9 cellular contexts compared by ENCODE assay signal in the genomic region with DNA sequence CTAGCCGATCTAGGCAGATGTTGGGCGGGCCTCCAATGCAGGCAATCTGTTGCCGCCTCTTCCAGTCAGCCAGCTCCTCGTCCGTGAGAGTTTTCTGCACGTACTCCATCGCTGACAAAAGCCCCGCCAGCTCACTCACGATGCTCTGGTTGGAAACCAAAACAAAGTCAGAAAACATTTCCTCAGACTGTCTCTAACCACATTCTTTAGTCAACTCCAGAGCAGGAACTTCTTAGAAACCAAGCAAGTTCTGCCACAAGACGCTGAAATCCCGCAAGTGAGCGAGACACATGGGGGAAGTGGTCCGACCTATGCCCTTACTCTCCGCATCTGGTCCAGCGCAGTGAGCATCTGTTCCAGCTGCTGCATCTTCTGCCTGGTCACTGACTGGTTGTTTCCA. TPM values are rescaled to one million over a fixed set of nuclear protein-coding genes. Genes with fewer than 3 reads are reported as not detected.
A peak's percentile ranks its signal among the peaks of the same experiment; 100 is the strongest.
DNase-seq lines count a peak whose midpoint lies in the region; ATAC-seq and TF ChIP-seq lines count a peak whose summit lies in the region.
"Had no signal": no experiment of that assay in that cellular context is flagged by ENCODE, and none has a peak within 500 bp of the region (broad histone marks: within the 10 kb centered on the region; RNA-seq: fewer than 3 reads in every experiment).

No MANE protein-coding gene starts in this region.

- H3K27me3 ChIP-seq in CD4-positive, alpha-beta T cell (ENCODE audit: control insufficient read depth, insufficient read depth, low read length): no peaks in the 10 kb centered on the region
- H3K27me3 ChIP-seq in hepatocyte: no peaks in the 10 kb centered on the region
- H3K27me3 ChIP-seq: SJSA1 had no signal

- TF ChIP-seq CTCF in CD4-positive, alpha-beta T cell (IDR thresholded peaks at IDR 0.05): no peak
- no peak for TF ChIP-seq CTCF in WTC11 (IDR thresholded peaks at IDR 0.05)
- no peak for TF ChIP-seq CTCF in hepatocyte (IDR thresholded peaks at IDR 0.05; ENCODE audit: poor library complexity)

- H3K4me1 ChIP-seq in hepatocyte (ENCODE audit: insufficient read depth): no peaks in the 10 kb centered on the region

- no peak overlapping the region for H3K4me3 ChIP-seq in hepatocyte
- H3K4me3 ChIP-seq: SJSA1 had no signal

- no peaks in the 10 kb centered on the region for H3K9me2 ChIP-seq in hepatocyte (replicated peaks; ENCODE audit: insufficient read depth)

- peak overlapping the region; percentile 56 for H3K27ac ChIP-seq in CD4-positive, alpha-beta T cell (ENCODE audit: low read depth, low read length)
- H3K27ac ChIP-seq in hepatocyte: no peak overlapping the region
- H3K27ac ChIP-seq: SJSA1 had no signal

- H3K9me3 ChIP-seq in CD4-positive, alpha-beta T cell (ENCODE audit: control insufficient read depth, low read length): no peaks in the 10 kb centered on the region
- H3K9me3 ChIP-seq in hepatocyte (ENCODE audit: low read depth): no peaks in the 10 kb centered on the region
- H3K9me3 ChIP-seq: SJSA1 had no signal

- no peak overlapping the region for H3K4me2 ChIP-seq in hepatocyte

- H2AFZ ChIP-seq in hepatocyte: no peak overlapping the region

- H3K36me3 ChIP-seq in hepatocyte (replicated peaks; ENCODE audit: insufficient read depth, low read depth): peaks cover 7% of the 10 kb centered on the region

- intact Hi-C loops in CD4-positive, alpha-beta T cell (cut with DNase I, micrococcal nuclease): loop anchor here (1.0 to 5.0 kb wide), 4 partner anchors 23 to 120 kb away; partner anchors contain the start of genes STAT3 (in 2 of the 2) and ATP6V0A1 (in 1 of the 2)

- DNase-seq in CD4-positive, alpha-beta T cell: peak; percentile 55 to 79 (median 64)
- DNase-seq in activated T-cell treated with anti-CD3 and anti-CD28 coated beads for 24 hours (ENCODE audit: low read depth): peak; percentile 61
- peak; percentile 72 for DNase-seq in non-pigmented ciliary epithelial cell (ENCODE audit: low read depth)
- no peak for DNase-seq in WTC11 (ENCODE audit: low spot score)
- DNase-seq in NCI-H82 treated with DMSO at 0.1 percent for 48 hours (lab: John Stamatoyannopoulos, UW; ENCODE audit: unreplicated experiment): no peak
- no peak for DNase-seq in hepatocyte (ENCODE audit: low spot score)
- no peak for DNase-seq in DMS79 (lab: John Stamatoyannopoulos, UW)

- H3K9me3 Mint-ChIP-seq in CD4-positive, alpha-beta T cell: no peaks in the 10 kb centered on the region
- no peaks in the 10 kb centered on the region for H3K9me3 Mint-ChIP-seq in WTC11

- H3K79me2 ChIP-seq in hepatocyte: peaks cover 14% of the 10 kb centered on the region

- H3K27ac Mint-ChIP-seq in CD4-positive, alpha-beta T cell: peak overlapping the region; percentile 89
- no peak overlapping the region for H3K27ac Mint-ChIP-seq in WTC11

- CTCF ChIA-PET in CD4-positive, alpha-beta T cell (lab: Charles Lee): interaction anchor here (0.7 to 2.2 kb wide), 5 partner anchors 13 to 69 kb away, joined by 3 to 11 read pairs (median 4); partner anchors contain the start of gene STAT3
- CTCF ChIA-PET in WTC11 (lab: Charles Lee): interaction anchor here (0.6 to 1.8 kb wide), 2 partner anchors 25 to 841 kb away, joined by 3 to 6 read pairs; no protein-coding TSS in a partner anchor

- H4K20me1 ChIP-seq in hepatocyte (ENCODE audit: insufficient read depth, poor library complexity, severe bottlenecking): no peaks in the 10 kb centered on the region

- POLR2A ChIA-PET in CD4-positive, alpha-beta T cell (lab: Charles Lee): interaction anchor here (0.7 to 4.0 kb wide), 8 partner anchors 11 to 83 kb away, joined by 3 to 46 read pairs (median 3); partner anchors contain the start of gene STAT3
- POLR2A ChIA-PET in WTC11 (lab: Charles Lee): no interaction called here

- H3K4me3 Mint-ChIP-seq in CD4-positive, alpha-beta T cell: peak overlapping the region; percentile 56
- H3K4me3 Mint-ChIP-seq in WTC11: no peak overlapping the region

- peak; percentile 84 for ATAC-seq in CD4-positive, alpha-beta T cell (ENCODE audit: poor library complexity)
- ATAC-seq in HG02870 (IDR thresholded peaks at IDR 0.05; ENCODE audit: unreplicated experiment): peak; percentile 59
- ATAC-seq in WTC11: no peak

- WGBS in hepatocyte (ENCODE audit: low lambda C conversion rate, missing lambda C conversion rate): 92% methylated on average over 15 of the region's 15 CpGs

- peaks cover 51% of the 10 kb centered on the region for H3K4me1 Mint-ChIP-seq in CD4-positive, alpha-beta T cell (ENCODE audit: low read depth)
- no peaks in the 10 kb centered on the region for H3K4me1 Mint-ChIP-seq in WTC11

- H3K36me3 Mint-ChIP-seq in CD4-positive, alpha-beta T cell (ENCODE audit: low read depth): peaks cover 79% of the 10 kb centered on the region
- peaks cover 59% of the 10 kb centered on the region for H3K36me3 Mint-ChIP-seq in WTC11

- H3K27me3 Mint-ChIP-seq in CD4-positive, alpha-beta T cell: no peaks in the 10 kb centered on the region
- no peaks in the 10 kb centered on the region for H3K27me3 Mint-ChIP-seq in WTC11 (ENCODE audit: low read depth)

TF ChIP-seq in WTC11, 78 proteins besides CTCF, POLR2A, EP300 and RAD21 (continues in another document):
- no peak for TF ChIP-seq ZNF512 (CRISPR knock-in tag; IDR thresholded peaks at IDR 0.05; ENCODE audit: borderline replicate concordance)
- TF ChIP-seq RELA (CRISPR knock-in tag; IDR thresholded peaks at IDR 0.05; ENCODE audit: borderline replicate concordance): no peak
- no peak for TF ChIP-seq SP1 (CRISPR knock-in tag; conservative IDR thresholded peaks at IDR 0.05)
- TF ChIP-seq, protein P1, sequence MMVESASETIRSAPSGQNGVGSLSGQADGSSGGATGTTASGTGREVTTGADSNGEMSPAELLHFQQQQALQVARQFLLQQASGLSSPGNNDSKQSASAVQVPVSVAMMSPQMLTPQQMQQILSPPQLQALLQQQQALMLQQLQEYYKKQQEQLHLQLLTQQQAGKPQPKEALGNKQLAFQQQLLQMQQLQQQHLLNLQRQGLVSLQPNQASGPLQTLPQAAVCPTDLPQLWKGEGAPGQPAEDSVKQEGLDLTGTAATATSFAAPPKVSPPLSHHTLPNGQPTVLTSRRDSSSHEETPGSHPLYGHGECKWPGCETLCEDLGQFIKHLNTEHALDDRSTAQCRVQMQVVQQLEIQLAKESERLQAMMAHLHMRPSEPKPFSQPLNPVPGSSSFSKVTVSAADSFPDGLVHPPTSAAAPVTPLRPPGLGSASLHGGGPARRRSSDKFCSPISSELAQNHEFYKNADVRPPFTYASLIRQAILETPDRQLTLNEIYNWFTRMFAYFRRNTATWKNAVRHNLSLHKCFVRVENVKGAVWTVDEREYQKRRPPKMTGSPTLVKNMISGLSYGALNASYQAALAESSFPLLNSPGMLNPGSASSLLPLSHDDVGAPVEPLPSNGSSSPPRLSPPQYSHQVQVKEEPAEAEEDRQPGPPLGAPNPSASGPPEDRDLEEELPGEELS (CRISPR knock-in tag; IDR thresholded peaks at IDR 0.05): no peak
- no peak for TF ChIP-seq ZNF263 (CRISPR knock-in tag; IDR thresholded peaks at IDR 0.05; ENCODE audit: low read depth)
- TF ChIP-seq, protein P2, sequence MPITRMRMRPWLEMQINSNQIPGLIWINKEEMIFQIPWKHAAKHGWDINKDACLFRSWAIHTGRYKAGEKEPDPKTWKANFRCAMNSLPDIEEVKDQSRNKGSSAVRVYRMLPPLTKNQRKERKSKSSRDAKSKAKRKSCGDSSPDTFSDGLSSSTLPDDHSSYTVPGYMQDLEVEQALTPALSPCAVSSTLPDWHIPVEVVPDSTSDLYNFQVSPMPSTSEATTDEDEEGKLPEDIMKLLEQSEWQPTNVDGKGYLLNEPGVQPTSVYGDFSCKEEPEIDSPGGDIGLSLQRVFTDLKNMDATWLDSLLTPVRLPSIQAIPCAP (CRISPR knock-in tag; IDR thresholded peaks at IDR 0.05): no peak
- TF ChIP-seq, protein P3, sequence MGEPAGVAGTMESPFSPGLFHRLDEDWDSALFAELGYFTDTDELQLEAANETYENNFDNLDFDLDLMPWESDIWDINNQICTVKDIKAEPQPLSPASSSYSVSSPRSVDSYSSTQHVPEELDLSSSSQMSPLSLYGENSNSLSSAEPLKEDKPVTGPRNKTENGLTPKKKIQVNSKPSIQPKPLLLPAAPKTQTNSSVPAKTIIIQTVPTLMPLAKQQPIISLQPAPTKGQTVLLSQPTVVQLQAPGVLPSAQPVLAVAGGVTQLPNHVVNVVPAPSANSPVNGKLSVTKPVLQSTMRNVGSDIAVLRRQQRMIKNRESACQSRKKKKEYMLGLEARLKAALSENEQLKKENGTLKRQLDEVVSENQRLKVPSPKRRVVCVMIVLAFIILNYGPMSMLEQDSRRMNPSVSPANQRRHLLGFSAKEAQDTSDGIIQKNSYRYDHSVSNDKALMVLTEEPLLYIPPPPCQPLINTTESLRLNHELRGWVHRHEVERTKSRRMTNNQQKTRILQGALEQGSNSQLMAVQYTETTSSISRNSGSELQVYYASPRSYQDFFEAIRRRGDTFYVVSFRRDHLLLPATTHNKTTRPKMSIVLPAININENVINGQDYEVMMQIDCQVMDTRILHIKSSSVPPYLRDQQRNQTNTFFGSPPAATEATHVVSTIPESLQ (CRISPR knock-in tag; IDR thresholded peaks at IDR 0.05): no peak
- no peak for TF ChIP-seq TCF7 (CRISPR knock-in tag; IDR thresholded peaks at IDR 0.05; ENCODE audit: low read depth)
- TF ChIP-seq ZMAT4 (CRISPR knock-in tag; IDR thresholded peaks at IDR 0.05): no peak
- no peak for TF ChIP-seq FOXK1 (CRISPR knock-in tag; IDR thresholded peaks at IDR 0.05)

RNA-seq across cellular contexts. Expression of gene STAT5A, which starts 49.1 kb away (rescaled TPM):
- 100 to 1,000 TPM; 141 to 150 TPM for total RNA-seq in CD4-positive, alpha-beta T cell
- total RNA-seq in WTC11 (2021) (6.6 to 10.9 TPM (median 9.7 TPM) in 3 replicates), hepatocyte (5.5 and 6.5 TPM in 2 replicates)
- 3.5 and 6.1 TPM in 2 replicates for polyA plus RNA-seq in hepatocyte

RNA-seq across cellular contexts. Expression of gene STAT3, which starts 50.8 kb away (rescaled TPM):
- 100 to 1,000 TPM; 315 to 319 TPM for total RNA-seq in CD4-positive, alpha-beta T cell
- total RNA-seq in WTC11 (2021) (74.4 to 98.0 TPM (median 74.9 TPM) in 3 replicates), hepatocyte (154 and 163 TPM in 2 replicates)
- 152 and 157 TPM in 2 replicates for polyA plus RNA-seq in hepatocyte

Comparison
In these comparisons a context has a peak if more than half of its experiments do, and no peak if none do; other contexts are left out.
1. DNase-seq: peak in CD4-positive, alpha-beta T cell (10 of 10), activated T-cell treated with anti-CD3 and anti-CD28 coated beads for 24 hours (single experiment) and non-pigmented ciliary epithelial cell (single experiment); none in WTC11 (single experiment), NCI-H82 treated with DMSO at 0.1 percent for 48 hours (single experiment), hepatocyte (single experiment) and DMS79 (single experiment).
2. RNA of gene STAT5A, which starts 49.1 kb away (total RNA-seq): 141 to 150 TPM in CD4-positive, alpha-beta T cell; 6.6 to 10.9 TPM in WTC11 and 5.5 to 6.5 TPM in hepatocyte; every median in the first group is over 10 times any median in the second.